ENCODE assay signal across 8 cellular contexts in the genomic region with DNA sequence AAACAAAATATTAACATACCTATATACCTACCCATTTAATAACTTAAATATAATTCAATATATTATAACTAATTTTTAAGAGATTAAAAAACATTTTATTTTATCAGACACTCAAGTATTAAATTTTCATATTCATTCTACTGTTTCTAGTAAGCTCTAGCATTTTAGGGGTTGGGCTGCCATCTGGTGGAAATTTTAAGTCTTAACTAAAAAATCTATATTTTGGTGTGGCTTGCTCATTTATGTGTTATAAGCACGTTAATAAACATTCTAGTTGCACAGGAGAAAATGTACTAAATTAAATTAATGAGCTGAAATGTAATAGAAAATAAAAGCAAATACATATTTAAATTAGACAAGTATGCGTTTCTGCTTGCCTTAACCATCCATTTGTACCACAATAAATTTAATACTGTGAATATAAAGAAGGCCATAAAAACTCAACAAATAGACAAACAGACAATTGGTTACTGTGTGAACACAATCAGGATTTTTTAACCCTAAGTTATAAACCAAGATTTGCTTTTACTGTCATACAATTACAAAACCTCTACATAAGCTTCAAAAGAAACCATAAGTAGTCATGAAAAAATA.
DNase-seq lines count a peak whose midpoint lies in the region; ATAC-seq and TF ChIP-seq lines count a peak whose summit lies in the region.

No MANE protein-coding gene starts in this region.

- H3K4me3 ChIP-seq in ascending aorta = no peak overlapping the region

- no peaks in the 10 kb centered on the region for H3K4me1 ChIP-seq in ascending aorta

- intact Hi-C loops in ascending aorta (cut with DNase I) = loop anchor here (2.0 kb wide), 1 partner anchor 294 kb away; no protein-coding TSS in a partner anchor

- no peak for ATAC-seq in HG03280 (IDR thresholded peaks at IDR 0.05; ENCODE audit: unreplicated experiment)
- ATAC-seq in effector memory CD8-positive, alpha-beta T cell (replicated peaks) = no peak

- H3K27me3 ChIP-seq in ascending aorta = no peaks in the 10 kb centered on the region

- H3K9me3 Mint-ChIP-seq in HFFc6 = peaks cover 2% of the 10 kb centered on the region; the same call in 1 of the 2 replicates
- peaks cover 3 to 8% of the 10 kb centered on the region in 2 donors for H3K9me3 Mint-ChIP-seq in effector memory CD8-positive, alpha-beta T cell

- H3K4me1 Mint-ChIP-seq in HFFc6 (ENCODE audit: low read depth) = no peaks in the 10 kb centered on the region
- H3K4me1 Mint-ChIP-seq in effector memory CD8-positive, alpha-beta T cell (ENCODE audit: low read depth in 2 of 2) = no peaks in the 10 kb centered on the region

- H3K27ac Mint-ChIP-seq in HFFc6 = no peak overlapping the region
- H3K27ac Mint-ChIP-seq in effector memory CD8-positive, alpha-beta T cell = no peak overlapping the region

- no peak overlapping the region for H3K27ac ChIP-seq in ascending aorta

- H3K9me3 ChIP-seq in ascending aorta = no peaks in the 10 kb centered on the region

- H3K36me3 Mint-ChIP-seq in HFFc6 (ENCODE audit: low read depth) = no peaks in the 10 kb centered on the region
- no peaks in the 10 kb centered on the region for H3K36me3 Mint-ChIP-seq in effector memory CD8-positive, alpha-beta T cell (ENCODE audit: insufficient read depth)

- peak; percentile 71 for TF ChIP-seq CTCF in HFFc6 (IDR thresholded peaks at IDR 0.05)
- peak in 2 of 3 experiments; percentile 20 to 60 for TF ChIP-seq CTCF in ascending aorta (IDR thresholded peaks at IDR 0.05)

- H3K36me3 ChIP-seq in ascending aorta = no peaks in the 10 kb centered on the region

- H3K4me3 Mint-ChIP-seq in HFFc6 = no peak overlapping the region
- H3K4me3 Mint-ChIP-seq in effector memory CD8-positive, alpha-beta T cell = no peak overlapping the region

- no peaks in the 10 kb centered on the region; the same call in 1 of the 2 replicates for H3K27me3 Mint-ChIP-seq in HFFc6 (ENCODE audit: insufficient read depth)
- no peaks in the 10 kb centered on the region for H3K27me3 Mint-ChIP-seq in effector memory CD8-positive, alpha-beta T cell

- DNase-seq in HFFc6 (peak; percentile 3), NCI-H446 treated with DMSO at 0.1 percent for 48 hours (lab: John Stamatoyannopoulos, UW) (peak; percentile 37), ascending aorta (ENCODE audit: low spot score in 2 of 2) (no peak), medulla oblongata (ENCODE audit: extremely low spot score) (peak; percentile 49)
- no peak for DNase-seq in effector memory CD8-positive, alpha-beta T cell
- DNase-seq in activated CD4-positive, alpha-beta T cell treated with anti-CD3 and anti-CD28 coated beads for 4 hours = no peak
- DNase-seq in stimulated activated CD4-positive, alpha-beta T cell treated with anti-CD3 and anti-CD28 coated beads, Interleukin-1b, Interleukin-23, amount 100 ng/mL, for 48 hours = no peak

Comparison
In these comparisons a context has a peak if more than half of its experiments do, and no peak if none do; other contexts are left out.
1. DNase-seq: peak in HFFc6 (single experiment), NCI-H446 treated with DMSO at 0.1 percent for 48 hours (single experiment) and medulla oblongata (single experiment); none in ascending aorta (0 of 2), effector memory CD8-positive, alpha-beta T cell (0 of 3), activated CD4-positive, alpha-beta T cell treated with anti-CD3 and anti-CD28 coated beads for 4 hours (0 of 2) and stimulated activated CD4-positive, alpha-beta T cell treated with anti-CD3 and anti-CD28 coated beads, Interleukin-1b, Interleukin-23, amount 100 ng/mL, for 48 hours (single experiment).